In the genomic region with DNA sequence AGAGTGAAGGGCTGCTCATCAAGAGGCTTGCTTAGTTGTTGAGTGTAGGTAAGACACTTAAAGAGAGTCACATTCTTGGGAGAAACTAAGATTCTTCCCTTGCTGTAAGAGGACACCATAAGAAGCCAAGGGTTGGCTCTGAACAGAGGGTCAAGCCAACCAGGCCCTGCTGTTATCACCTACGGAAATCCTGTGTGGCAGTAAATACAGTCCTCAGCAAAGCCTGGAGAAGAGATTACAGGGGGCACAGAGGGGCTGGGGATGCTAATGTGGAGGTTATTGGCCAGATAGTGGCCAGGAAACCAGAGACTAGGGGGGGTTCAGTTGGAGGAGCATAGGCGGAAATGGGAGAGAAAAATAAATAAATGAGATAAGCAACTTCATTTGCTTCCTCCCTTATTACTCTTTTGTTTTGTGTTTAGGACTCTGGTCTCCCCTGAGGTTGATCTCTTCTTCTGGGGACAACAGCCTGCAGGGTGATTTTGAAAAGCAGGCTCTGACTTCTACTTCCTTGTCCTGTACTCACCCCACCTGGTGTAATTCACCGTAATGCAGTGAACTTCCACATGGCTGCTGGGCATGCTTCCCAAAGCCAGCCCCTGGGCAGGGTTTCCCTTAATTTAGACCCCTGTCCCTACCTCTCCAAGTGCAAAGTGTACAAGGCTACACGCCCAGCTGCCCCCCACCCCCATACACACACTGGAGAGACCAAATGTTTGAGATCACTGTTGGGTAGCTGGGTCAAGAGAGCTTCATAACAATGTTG, we compare ENCODE assay signal across 1 cellular context.
TF ChIP-seq lines count a peak whose summit lies in the region.

No MANE protein-coding gene starts in this region.

TF ChIP-seq in HepG2, 621 proteins besides CTCF, POLR2A, EP300 and RAD21:
- TF ChIP-seq ZNF713 (CRISPR knock-in tag; IDR thresholded peaks at IDR 0.05) (no peak), SRY (CRISPR knock-in tag; IDR thresholded peaks at IDR 0.05) (no peak), ZNF720 (CRISPR knock-in tag; IDR thresholded peaks at IDR 0.05) (no peak), HDAC2 (CRISPR knock-in tag; IDR thresholded peaks at IDR 0.05) (no peak), KLF16 (CRISPR knock-in tag; IDR thresholded peaks at IDR 0.05) (no peak), ZMYM4 (CRISPR knock-in tag; IDR thresholded peaks at IDR 0.05) (no peak), SNAI1 (CRISPR knock-in tag; IDR thresholded peaks at IDR 0.05; ENCODE audit: borderline replicate concordance) (no peak), SP140L (CRISPR knock-in tag; IDR thresholded peaks at IDR 0.05; ENCODE audit: borderline replicate concordance) (no peak), NR2F6 (IDR thresholded peaks at IDR 0.05) (no peak), NR2F6 (CRISPR knock-in tag; IDR thresholded peaks at IDR 0.05) (no peak), YEATS4 (CRISPR knock-in tag; IDR thresholded peaks at IDR 0.05; ENCODE audit: borderline replicate concordance) (no peak), FOXA1 (IDR thresholded peaks at IDR 0.05) (no peak), FOXA1 (CRISPR knock-in tag; IDR thresholded peaks at IDR 0.05) (no peak), IRX3 (CRISPR knock-in tag; IDR thresholded peaks at IDR 0.05; ENCODE audit: borderline replicate concordance, low read depth) (no peak), MAFK (conservative IDR thresholded peaks at IDR 0.05 in 1 of 2, IDR thresholded peaks at IDR 0.05 in 1 of 2; ENCODE audit: low read length in 2 of 2) (no peak), ZNF337 (CRISPR knock-in tag; IDR thresholded peaks at IDR 0.05; ENCODE audit: borderline replicate concordance, low read depth) (no peak), CENPX (CRISPR knock-in tag; IDR thresholded peaks at IDR 0.05) (no peak), NR2C2 (CRISPR knock-in tag; IDR thresholded peaks at IDR 0.05; ENCODE audit: borderline replicate concordance) (no peak), JDP2 (CRISPR knock-in tag; IDR thresholded peaks at IDR 0.05; ENCODE audit: borderline replicate concordance) (no peak)
- TF ChIP-seq, protein P1, sequence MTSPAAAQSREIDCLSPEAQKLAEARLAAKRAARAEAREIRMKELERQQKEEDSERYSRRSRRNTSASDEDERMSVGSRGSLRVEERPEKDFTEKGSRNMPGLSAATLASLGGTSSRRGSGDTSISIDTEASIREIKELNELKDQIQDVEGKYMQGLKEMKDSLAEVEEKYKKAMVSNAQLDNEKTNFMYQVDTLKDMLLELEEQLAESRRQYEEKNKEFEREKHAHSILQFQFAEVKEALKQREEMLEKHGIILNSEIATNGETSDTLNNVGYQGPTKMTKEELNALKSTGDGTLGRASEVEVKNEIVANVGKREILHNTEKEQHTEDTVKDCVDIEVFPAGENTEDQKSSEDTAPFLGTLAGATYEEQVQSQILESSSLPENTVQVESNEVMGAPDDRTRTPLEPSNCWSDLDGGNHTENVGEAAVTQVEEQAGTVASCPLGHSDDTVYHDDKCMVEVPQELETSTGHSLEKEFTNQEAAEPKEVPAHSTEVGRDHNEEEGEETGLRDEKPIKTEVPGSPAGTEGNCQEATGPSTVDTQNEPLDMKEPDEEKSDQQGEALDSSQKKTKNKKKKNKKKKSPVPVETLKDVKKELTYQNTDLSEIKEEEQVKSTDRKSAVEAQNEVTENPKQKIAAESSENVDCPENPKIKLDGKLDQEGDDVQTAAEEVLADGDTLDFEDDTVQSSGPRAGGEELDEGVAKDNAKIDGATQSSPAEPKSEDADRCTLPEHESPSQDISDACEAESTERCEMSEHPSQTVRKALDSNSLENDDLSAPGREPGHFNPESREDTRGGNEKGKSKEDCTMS (CRISPR knock-in tag; conservative IDR thresholded peaks at IDR 0.05), result no peak
- TF ChIP-seq, protein P2, sequence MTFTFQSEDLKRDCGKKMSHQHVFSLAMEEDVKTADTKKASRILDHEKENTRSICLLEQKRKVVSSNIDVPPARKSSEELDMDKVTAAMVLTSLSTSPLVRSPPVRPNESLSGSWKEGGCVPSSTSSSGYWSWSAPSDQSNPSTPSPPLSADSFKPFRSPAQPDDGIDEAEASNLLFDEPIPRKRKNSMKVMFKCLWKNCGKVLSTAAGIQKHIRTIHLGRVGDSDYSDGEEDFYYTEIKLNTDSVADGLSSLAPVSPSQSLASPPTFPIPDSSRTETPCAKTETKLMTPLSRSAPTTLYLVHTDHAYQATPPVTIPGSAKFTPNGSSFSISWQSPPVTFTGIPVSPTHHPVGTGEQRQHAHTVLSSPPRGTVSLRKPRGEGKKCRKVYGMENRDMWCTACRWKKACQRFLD (CRISPR knock-in tag; IDR thresholded peaks at IDR 0.05; ENCODE audit: borderline replicate concordance), result no peak
TF ChIP-seq in HepG2: peak in this region for 0.
